ENCODE assay signal across 28 cellular contexts in genomic region chr13:42007844-42008243, GRCh38. TPM values are rescaled to one million over a fixed set of nuclear protein-coding genes. Genes with fewer than 3 reads are reported as not detected.
DNase-seq lines count a peak whose midpoint lies in the region; ATAC-seq and TF ChIP-seq lines count a peak whose summit lies in the region.
"Had no signal": no experiment of that assay in that cellular context is flagged by ENCODE, and none has a peak within 500 bp of the region (broad histone marks: within the 10 kb centered on the region; RNA-seq: fewer than 3 reads in every experiment).

No MANE protein-coding gene starts in this region.

- H3K9me3 Mint-ChIP-seq in mesothelial cell of epicardium = no peaks in the 10 kb centered on the region
- H3K9me3 Mint-ChIP-seq: activated CD4-positive, alpha-beta memory T cell treated with anti-CD3 and anti-CD28 coated beads, Interleukin-2, amount 10 ng/mL, durations not matched to agents 7 days and 5 days; stimulated activated naive CD8-positive, alpha-beta T cell treated with anti-CD3 and anti-CD28 coated beads, Interleukin-15, Interleukin-2, amounts not matched to agents 100 ng/mL and 50 ng/mL, for 24 hours; T-helper 1 cell treated with Interleukin-12 subunit alpha and Interleukin-12 subunit beta and Interleukin-4 antibody, amounts not matched to agents 30 μg/mL and 1 μg/mL, for 36 hours; WTC11 had no signal

- H3K4me3 Mint-ChIP-seq in mesothelial cell of epicardium = no peak overlapping the region
- H3K4me3 Mint-ChIP-seq: activated CD4-positive, alpha-beta memory T cell treated with anti-CD3 and anti-CD28 coated beads, Interleukin-2, amount 10 ng/mL, durations not matched to agents 7 days and 5 days; stimulated activated naive CD8-positive, alpha-beta T cell treated with anti-CD3 and anti-CD28 coated beads, Interleukin-15, Interleukin-2, amounts not matched to agents 100 ng/mL and 50 ng/mL, for 24 hours; T-helper 1 cell treated with Interleukin-12 subunit alpha and Interleukin-12 subunit beta and Interleukin-4 antibody, amounts not matched to agents 30 μg/mL and 1 μg/mL, for 36 hours; WTC11 had no signal

- intact Hi-C loops in PC-3 (cut with micrococcal nuclease) = no loop called here

- peaks cover 21% of the 10 kb centered on the region for H3K4me1 Mint-ChIP-seq in mesothelial cell of epicardium
- H3K4me1 Mint-ChIP-seq: activated CD4-positive, alpha-beta memory T cell treated with anti-CD3 and anti-CD28 coated beads, Interleukin-2, amount 10 ng/mL, durations not matched to agents 7 days and 5 days had no signal

- H3K27ac ChIP-seq in PC-3 (ENCODE audit: low read length) = no peak overlapping the region
- H3K27ac ChIP-seq: sigmoid colon, upper lobe of right lung had no signal

- H3K4me3 ChIP-seq in AG09309 (ENCODE audit: control insufficient read depth, low read depth, low read length) = no peak overlapping the region
- H3K4me3 ChIP-seq in PC-3 (ENCODE audit: low read length) = no peak overlapping the region
- no peak overlapping the region for H3K4me3 ChIP-seq in epithelial cell of esophagus (ENCODE audit: low read length)
- H3K4me3 ChIP-seq: sigmoid colon, upper lobe of right lung had no signal

- POLR2A ChIA-PET in PC-3 (lab: Charles Lee; ENCODE audit: unreplicated experiment) = interaction anchor here (0.6 kb wide), 1 partner anchor 34 kb away, joined by 3 read pairs; no protein-coding TSS in a partner anchor

- no peaks in the 10 kb centered on the region for H3K9me2 ChIP-seq in PC-3 (replicated peaks; ENCODE audit: low read length)

- ATAC-seq in PC-3 (peak; percentile 76), GM21423 (IDR thresholded peaks at IDR 0.05; ENCODE audit: unreplicated experiment) (no peak), GM21526 (IDR thresholded peaks at IDR 0.05; ENCODE audit: low FRiP score, unreplicated experiment) (no peak)
- ATAC-seq: HCT116, left colon, upper lobe of right lung, WTC11 had no signal

- H3K27me3 ChIP-seq in PC-3 (ENCODE audit: low read length) = no peaks in the 10 kb centered on the region
- H3K27me3 ChIP-seq: sigmoid colon, upper lobe of right lung had no signal

- TF ChIP-seq CTCF in AG09309 (IDR thresholded peaks at IDR 0.05; ENCODE audit: control insufficient read depth, insufficient read depth, low read depth, low read length, missing control alignments) (no peak), PC-3 (conservative IDR thresholded peaks at IDR 0.05; ENCODE audit: low read depth, low read length) (no peak), epithelial cell of esophagus (IDR thresholded peaks at IDR 0.05; ENCODE audit: insufficient read depth, low read depth, low read length, missing control alignments) (no peak), mesothelial cell of epicardium (IDR thresholded peaks at IDR 0.05; ENCODE audit: unreplicated experiment) (no peak)

- H3K9me3 ChIP-seq in PC-3 (ENCODE audit: low read length) = no peaks in the 10 kb centered on the region
- H3K9me3 ChIP-seq: sigmoid colon, upper lobe of right lung had no signal

- DNase-seq in AG09309 (ENCODE audit: low read depth) = peak; percentile 38
- peak; percentile 51 for DNase-seq in PC-3
- peak; percentile 13 for DNase-seq in epithelial cell of esophagus (ENCODE audit: low read depth)
- DNase-seq in mesothelial cell of epicardium (ENCODE audit: low spot score in 2 of 2, unreplicated experiment in 2 of 2) = no peak
- no peak for DNase-seq in cerebellar cortex (ENCODE audit: low spot score)
- DNase-seq in T-helper 2 cell = no peak
- DNase-seq: activated CD4-positive, alpha-beta memory T cell treated with anti-CD3 and anti-CD28 coated beads, Interleukin-2, amount 10 ng/mL, durations not matched to agents 7 days and 5 days; activated naive CD4-positive, alpha-beta T cell treated with anti-CD3 and anti-CD28 coated beads, Interleukin-2, amount 50 U/mL, for 16 hours; activated T-cell treated with anti-CD3 and anti-CD28 coated beads, Interleukin-2, amount 50 U/mL, for 1 hour; AML-193; caudate nucleus; COR-L47; hypothalamus; left colon; NCI-H1092; NCI-H2081; NCI-H524; occipital lobe; SHP77 treated with DMSO at 0.1 percent for 48 hours; sigmoid colon; stimulated activated CD4-positive, alpha-beta T cell treated with anti-CD3 and anti-CD28 coated beads, Interleukin-2, amount 100 ng/mL, for 24 hours; upper lobe of right lung had no signal

- no peaks in the 10 kb centered on the region for H3K36me3 ChIP-seq in PC-3 (ENCODE audit: low read depth, low read length)
- H3K36me3 ChIP-seq: sigmoid colon, upper lobe of right lung had no signal

- no peaks in the 10 kb centered on the region for H3F3A ChIP-seq in PC-3 (ENCODE audit: low read length, unreplicated experiment)

- peaks cover 12% of the 10 kb centered on the region for H3K4me1 ChIP-seq in PC-3 (ENCODE audit: insufficient read depth, low read length)
- H3K4me1 ChIP-seq: sigmoid colon, upper lobe of right lung had no signal

- H3K27me3 Mint-ChIP-seq in mesothelial cell of epicardium (ENCODE audit: low read depth) = no peaks in the 10 kb centered on the region
- H3K27me3 Mint-ChIP-seq: stimulated activated naive CD8-positive, alpha-beta T cell treated with anti-CD3 and anti-CD28 coated beads, Interleukin-15, Interleukin-2, amounts not matched to agents 100 ng/mL and 50 ng/mL, for 24 hours had no signal

- no TSS peak for BruUV-seq in PC-3 (replicated peaks; lab: Mats Ljungman, UMichigan)

- CTCF ChIA-PET in PC-3 (lab: Charles Lee) = no interaction called here

- no peak overlapping the region for H3K9ac ChIP-seq in PC-3 (ENCODE audit: low read length)

- H2AFZ ChIP-seq in PC-3 (ENCODE audit: low read length) = no peak overlapping the region

- H3K79me2 ChIP-seq in PC-3 (ENCODE audit: low read length) = no peaks in the 10 kb centered on the region

- H3K4me2 ChIP-seq in PC-3 (ENCODE audit: low read length) = peak overlapping the region; percentile 28

- no peaks in the 10 kb centered on the region for H4K20me1 ChIP-seq in PC-3 (ENCODE audit: low read length)

- no peaks in the 10 kb centered on the region for H3K36me3 Mint-ChIP-seq in mesothelial cell of epicardium
- H3K36me3 Mint-ChIP-seq: WTC11 had no signal

- H3K27ac Mint-ChIP-seq in mesothelial cell of epicardium = peak overlapping the region; percentile 40
- H3K27ac Mint-ChIP-seq: activated CD4-positive, alpha-beta memory T cell treated with anti-CD3 and anti-CD28 coated beads, Interleukin-2, amount 10 ng/mL, durations not matched to agents 7 days and 5 days; stimulated activated naive CD8-positive, alpha-beta T cell treated with anti-CD3 and anti-CD28 coated beads, Interleukin-15, Interleukin-2, amounts not matched to agents 100 ng/mL and 50 ng/mL, for 24 hours; T-helper 1 cell treated with Interleukin-12 subunit alpha and Interleukin-12 subunit beta and Interleukin-4 antibody, amounts not matched to agents 30 μg/mL and 1 μg/mL, for 36 hours; WTC11 had no signal

RNA-seq across cellular contexts. Expression of gene DGKH, which starts 40.6 kb away (rescaled TPM):
- 4.5 and 5.9 TPM in 2 replicates for total RNA-seq in PC-3 (2014; rRNA removed)
- 9.2 to 10.0 TPM (median 9.7 TPM) in 3 replicates for total RNA-seq in mesothelial cell of epicardium

RNA-seq across cellular contexts. Expression of gene VWA8, which starts 46.9 kb away (rescaled TPM):
- total RNA-seq in PC-3 (2014; rRNA removed) (10.0 and 12.2 TPM in 2 replicates), mesothelial cell of epicardium (19.5 to 20.8 TPM (median 20.0 TPM) in 3 replicates)

Comparison
In these comparisons a context has a peak if more than half of its experiments do, and no peak if none do; other contexts are left out.
1. DNase-seq: peak in AG09309 (single experiment), PC-3 (single experiment) and epithelial cell of esophagus (single experiment); none in mesothelial cell of epicardium (0 of 2), cerebellar cortex (single experiment) and T-helper 2 cell (0 of 5).